12 cellular contexts compared by ENCODE assay signal in genomic region chr12:42705863-42706262, GRCh38.
DNase-seq lines count a peak whose midpoint lies in the region; ATAC-seq, FAIRE-seq and TF ChIP-seq lines count a peak whose summit lies in the region.
"Had no signal": no experiment of that assay in that cellular context is flagged by ENCODE, and none has a peak within 500 bp of the region (broad histone marks: within the 10 kb centered on the region; RNA-seq: fewer than 3 reads in every experiment).

No MANE protein-coding gene starts in this region.

- DNase-seq in HFFc6 (peak; percentile 49), bronchial epithelial cell (ENCODE audit: low read depth) (peak; percentile 35), hepatic stellate cell (ENCODE audit: low spot score) (peak; percentile 36), smooth muscle cell (lab: John Stamatoyannopoulos, UW; ENCODE audit: unreplicated experiment) (no peak), SKM-1 (lab: John Stamatoyannopoulos, UW; ENCODE audit: unreplicated experiment) (no peak)
- no peak for DNase-seq in central memory CD4-positive, alpha-beta T cell
- DNase-seq: activated naive CD4-positive, alpha-beta T cell treated with anti-CD3 and anti-CD28 coated beads, Interleukin-2, amount 50 U/mL, for 16 hours; GF-D8; stimulated activated CD4-positive, alpha-beta T cell treated with anti-CD3 and anti-CD28 coated beads, Interleukin-1b, Interleukin-23, amount 100 ng/mL, for 48 hours had no signal

- H3K4me2 ChIP-seq in smooth muscle cell: peak overlapping the region; percentile 35

- no peak overlapping the region for H3K4me3 Mint-ChIP-seq in HFFc6
- H3K4me3 Mint-ChIP-seq: T-helper 2 cell treated with Interferon-gamma antibody and Interleukin-4, amounts not matched to agents 5 μg/mL and 100 μg/mL, for 36 hours had no signal

- H3K4me1 Mint-ChIP-seq in HFFc6 (ENCODE audit: low read depth): no peaks in the 10 kb centered on the region

- peak overlapping the region; percentile 47 for H2AFZ ChIP-seq in smooth muscle cell (ENCODE audit: low read depth)

- peak overlapping the region; percentile 45 for H3K27ac ChIP-seq in smooth muscle cell (ENCODE audit: low read depth)

- H3K4me3 ChIP-seq in bronchial epithelial cell (ENCODE audit: low read depth, low read length): no peak overlapping the region
- no peak overlapping the region for H3K4me3 ChIP-seq in smooth muscle cell

- ATAC-seq in HG03520 (IDR thresholded peaks at IDR 0.05; ENCODE audit: unreplicated experiment) (no peak), GM18520 (IDR thresholded peaks at IDR 0.05; ENCODE audit: unreplicated experiment) (no peak)

- no peaks in the 10 kb centered on the region for H3K4me1 ChIP-seq in smooth muscle cell (ENCODE audit: low read depth)

- H3K9ac ChIP-seq in smooth muscle cell (ENCODE audit: low read depth): no peak overlapping the region

- TF ChIP-seq CTCF in HFFc6 (IDR thresholded peaks at IDR 0.05): no peak
- no peak for TF ChIP-seq CTCF in bronchial epithelial cell (IDR thresholded peaks at IDR 0.05; ENCODE audit: insufficient read depth, low read length, severe bottlenecking)
- TF ChIP-seq CTCF in smooth muscle cell (IDR thresholded peaks at IDR 0.05; ENCODE audit: borderline replicate concordance, insufficient read depth, poor library complexity, severe bottlenecking): no peak

- WGBS in smooth muscle cell (ENCODE audit: low lambda C conversion rate): 22% methylated on average over 4 of the region's 4 CpGs

- H3K27me3 ChIP-seq in bronchial epithelial cell (ENCODE audit: control insufficient read depth, insufficient read depth, low read length) (no peaks in the 10 kb centered on the region), smooth muscle cell (ENCODE audit: low read depth) (no peaks in the 10 kb centered on the region)

- H3K9me3 Mint-ChIP-seq in HFFc6: peaks cover 3% of the 10 kb centered on the region; the same call in 1 of the 2 replicates

- no peak for FAIRE-seq in bronchial epithelial cell (lab: Jason Lieb, UNC)

- H3K27me3 Mint-ChIP-seq in HFFc6 (ENCODE audit: insufficient read depth): peaks cover 2% of the 10 kb centered on the region

- peaks cover 9% of the 10 kb centered on the region for H3F3A ChIP-seq in smooth muscle cell (ENCODE audit: low read depth)

- H3K36me3 ChIP-seq in bronchial epithelial cell (ENCODE audit: control insufficient read depth, insufficient read depth, low read length) (no peaks in the 10 kb centered on the region), smooth muscle cell (ENCODE audit: low read depth) (no peaks in the 10 kb centered on the region)

- H3K9me3 ChIP-seq in smooth muscle cell (replicated peaks; ENCODE audit: low read depth): no peaks in the 10 kb centered on the region

- H3K36me3 Mint-ChIP-seq in HFFc6 (ENCODE audit: low read depth): no peaks in the 10 kb centered on the region

- no peak overlapping the region for H3K27ac Mint-ChIP-seq in HFFc6
- H3K27ac Mint-ChIP-seq: T-helper 2 cell treated with Interferon-gamma antibody and Interleukin-4, amounts not matched to agents 5 μg/mL and 100 μg/mL, for 36 hours had no signal

- H4K20me1 ChIP-seq in smooth muscle cell (ENCODE audit: low read depth): no peaks in the 10 kb centered on the region

- H3K79me2 ChIP-seq in smooth muscle cell (ENCODE audit: low read depth): no peaks in the 10 kb centered on the region

Comparison
In these comparisons a context has a peak if more than half of its experiments do, and no peak if none do; other contexts are left out.
1. DNase-seq: peak in HFFc6 (single experiment), bronchial epithelial cell (single experiment) and hepatic stellate cell (single experiment); none in smooth muscle cell (single experiment), central memory CD4-positive, alpha-beta T cell (single experiment) and SKM-1 (single experiment).